17 cellular contexts compared by ENCODE assay signal in the genomic region with DNA sequence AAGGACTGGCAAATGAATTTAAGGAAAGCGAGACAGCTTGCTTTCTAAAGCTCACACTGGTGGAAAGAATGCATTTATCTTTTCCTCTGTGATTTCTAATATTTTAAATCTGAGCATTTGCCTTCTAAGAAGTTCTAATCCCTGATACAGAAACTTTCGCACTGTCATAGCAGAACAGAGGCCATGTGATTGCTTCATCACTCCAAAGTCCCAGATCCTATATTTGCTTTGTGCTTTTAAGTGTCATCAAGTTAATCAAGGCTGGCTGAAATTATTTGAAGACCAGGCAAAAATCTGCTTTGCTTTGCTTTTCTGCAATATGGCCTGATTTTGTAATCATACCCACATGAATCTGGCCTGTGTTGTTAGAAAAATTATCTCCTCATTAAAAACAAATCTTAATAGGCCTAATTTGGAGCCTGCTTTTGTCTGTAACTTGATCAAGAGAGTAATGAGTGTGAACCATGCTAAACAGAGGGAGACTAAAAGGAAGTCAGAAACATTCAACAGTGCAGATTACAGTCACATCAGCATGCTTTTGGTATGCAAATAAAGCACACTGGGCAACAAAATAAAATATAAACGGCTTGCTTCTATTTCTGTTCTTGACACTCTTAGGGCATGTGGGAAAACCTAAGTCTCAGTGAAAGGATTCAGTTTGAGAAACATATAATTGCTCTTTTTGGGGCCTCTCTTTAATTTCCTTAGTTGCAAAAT.
A peak's percentile ranks its signal among the peaks of the same experiment; 100 is the strongest.
DNase-seq lines count a peak whose midpoint lies in the region; ATAC-seq and TF ChIP-seq lines count a peak whose summit lies in the region.
"Had no signal": no experiment of that assay in that cellular context is flagged by ENCODE, and none has a peak within 500 bp of the region (broad histone marks: within the 10 kb centered on the region; RNA-seq: fewer than 3 reads in every experiment).

No MANE protein-coding gene starts in this region.

- H3K4me3 ChIP-seq in left ventricle myocardium inferior (no peak overlapping the region), hepatocyte (no peak overlapping the region), mesendoderm (ENCODE audit: low read length) (no peak overlapping the region), smooth muscle cell (no peak overlapping the region)
- no peak overlapping the region for H3K4me3 ChIP-seq in CD8-positive, alpha-beta T cell (ENCODE audit: low read depth, low read length)

- no peak overlapping the region for H2BK120ac ChIP-seq in mesendoderm (ENCODE audit: low read depth, low read length)

- no peaks in the 10 kb centered on the region for H4K20me1 ChIP-seq in hepatocyte (ENCODE audit: insufficient read depth, poor library complexity, severe bottlenecking)
- no peaks in the 10 kb centered on the region for H4K20me1 ChIP-seq in smooth muscle cell (ENCODE audit: low read depth)

- H4K8ac ChIP-seq in mesendoderm (ENCODE audit: low read depth, low read length): no peak overlapping the region

- H2AFZ ChIP-seq in hepatocyte: no peak overlapping the region
- H2AFZ ChIP-seq in smooth muscle cell (ENCODE audit: low read depth): peak overlapping the region; percentile 44

- WGBS in hepatocyte (ENCODE audit: low lambda C conversion rate, missing lambda C conversion rate): 67% methylated on average over 3 of the region's 3 CpGs
- WGBS in mesendoderm (ENCODE audit: extremely low coverage, insufficient coverage, low lambda C conversion rate): no CpG with 5 or more reads among the region's 3 CpGs
- WGBS in smooth muscle cell (ENCODE audit: low lambda C conversion rate): 20% methylated on average over 3 of the region's 3 CpGs

- no peak overlapping the region for H2AK5ac ChIP-seq in mesendoderm (ENCODE audit: low read length)

- H2BK5ac ChIP-seq in mesendoderm (ENCODE audit: low read length): no peak overlapping the region

- CTCF ChIA-PET in CD8-positive, alpha-beta T cell (lab: Charles Lee): no interaction called here

- no peak overlapping the region for H3K4me3 Mint-ChIP-seq in CD8-positive, alpha-beta T cell
- H3K4me3 Mint-ChIP-seq: H9 had no signal

- POLR2A ChIA-PET in CD8-positive, alpha-beta T cell (lab: Charles Lee): no interaction called here

- H3K9me3 ChIP-seq in left ventricle myocardium inferior (replicated peaks) (peaks cover 12% of the 10 kb centered on the region), hepatocyte (ENCODE audit: low read depth) (no peaks in the 10 kb centered on the region), smooth muscle cell (replicated peaks; ENCODE audit: low read depth) (peaks cover 16% of the 10 kb centered on the region)
- H3K9me3 ChIP-seq in CD8-positive, alpha-beta T cell (ENCODE audit: low read length): no peaks in the 10 kb centered on the region

- H3K4me1 Mint-ChIP-seq in CD8-positive, alpha-beta T cell (ENCODE audit: low read depth): no peaks in the 10 kb centered on the region

- H3K4me2 ChIP-seq in hepatocyte (no peak overlapping the region), mesendoderm (ENCODE audit: low read length) (no peak overlapping the region), smooth muscle cell (peak overlapping the region; percentile 68)
- H3K4me2 ChIP-seq: KMS-11 had no signal

- H3K36me3 ChIP-seq in left ventricle myocardium inferior: no peaks in the 10 kb centered on the region
- no peaks in the 10 kb centered on the region for H3K36me3 ChIP-seq in hepatocyte (replicated peaks; ENCODE audit: insufficient read depth, low read depth)
- H3K36me3 ChIP-seq in mesendoderm (ENCODE audit: control insufficient read depth, insufficient read depth, low read length): no peaks in the 10 kb centered on the region
- peaks cover 12% of the 10 kb centered on the region for H3K36me3 ChIP-seq in smooth muscle cell (ENCODE audit: low read depth)
- no peaks in the 10 kb centered on the region for H3K36me3 ChIP-seq in CD8-positive, alpha-beta T cell (ENCODE audit: insufficient read depth, low read length)

- no peak overlapping the region for H3K27ac Mint-ChIP-seq in CD8-positive, alpha-beta T cell
- H3K27ac Mint-ChIP-seq: H9 had no signal

- no peaks in the 10 kb centered on the region for H3K79me2 ChIP-seq in hepatocyte
- H3K79me2 ChIP-seq in mesendoderm (ENCODE audit: control insufficient read depth, insufficient read depth, low read length): no peaks in the 10 kb centered on the region
- no peaks in the 10 kb centered on the region for H3K79me2 ChIP-seq in smooth muscle cell (ENCODE audit: low read depth)

- TF ChIP-seq CTCF in left ventricle myocardium inferior (IDR thresholded peaks at IDR 0.05; ENCODE audit: borderline replicate concordance) (no peak), hepatocyte (IDR thresholded peaks at IDR 0.05; ENCODE audit: poor library complexity) (no peak), smooth muscle cell (IDR thresholded peaks at IDR 0.05; ENCODE audit: borderline replicate concordance, insufficient read depth, poor library complexity, severe bottlenecking) (no peak)
- TF ChIP-seq CTCF in CD8-positive, alpha-beta T cell (IDR thresholded peaks at IDR 0.05): no peak

- peaks cover 3% of the 10 kb centered on the region for H3F3A ChIP-seq in smooth muscle cell (ENCODE audit: low read depth)

- peak overlapping the region; percentile 40 for H3K27ac ChIP-seq in left ventricle myocardium inferior (replicated peaks)
- peak overlapping the region; percentile 57 for H3K27ac ChIP-seq in hepatocyte
- no peak overlapping the region for H3K27ac ChIP-seq in mesendoderm (ENCODE audit: low read depth, low read length)
- H3K27ac ChIP-seq in smooth muscle cell (ENCODE audit: low read depth): peak overlapping the region; percentile 82
- H3K27ac ChIP-seq in CD8-positive, alpha-beta T cell (ENCODE audit: low read depth, low read length): no peak overlapping the region
- H3K27ac ChIP-seq: KMS-11 had no signal

- H3K18ac ChIP-seq in mesendoderm (ENCODE audit: low read length): peak overlapping the region; percentile 51

- no peaks in the 10 kb centered on the region for H3K27me3 Mint-ChIP-seq in CD8-positive, alpha-beta T cell (ENCODE audit: low read depth)

- H3K4me1 ChIP-seq in left ventricle myocardium inferior: peaks cover 16% of the 10 kb centered on the region
- peaks cover 8% of the 10 kb centered on the region for H3K4me1 ChIP-seq in hepatocyte (ENCODE audit: insufficient read depth)
- peaks cover 3% of the 10 kb centered on the region for H3K4me1 ChIP-seq in mesendoderm (ENCODE audit: control insufficient read depth, low read depth, low read length)
- peaks cover 18% of the 10 kb centered on the region for H3K4me1 ChIP-seq in smooth muscle cell (ENCODE audit: low read depth)
- no peaks in the 10 kb centered on the region for H3K4me1 ChIP-seq in CD8-positive, alpha-beta T cell (ENCODE audit: insufficient read depth, low read length)

- DNase-seq in left ventricle myocardium inferior: no peak
- DNase-seq in left cardiac atrium: no peak
- peak; percentile 20 for DNase-seq in hepatocyte (ENCODE audit: low spot score)
- DNase-seq in mesendoderm: peak; percentile 26
- no peak for DNase-seq in smooth muscle cell (lab: John Stamatoyannopoulos, UW; ENCODE audit: unreplicated experiment)
- DNase-seq in CD8-positive, alpha-beta T cell: no peak
- DNase-seq: C1 segment of cervical spinal cord, GF-D8, H9, NCI-H1092 treated with DMSO at 0.1 percent for 48 hours, NCI-H1694, NCI-H2227 treated with DMSO at 0.1 percent for 48 hours, NCI-H524 had no signal

- H3K56ac ChIP-seq in mesendoderm (ENCODE audit: low read length): no peak overlapping the region

- no peak overlapping the region for H4K5ac ChIP-seq in mesendoderm (ENCODE audit: low read length)

- no peaks in the 10 kb centered on the region for H3K79me1 ChIP-seq in mesendoderm (ENCODE audit: low read length)

- H3K9me3 Mint-ChIP-seq in CD8-positive, alpha-beta T cell: peaks cover under 1% of the 10 kb centered on the region

- H3K27me3 ChIP-seq in left ventricle myocardium inferior (ENCODE audit: low read depth) (no peaks in the 10 kb centered on the region), hepatocyte (no peaks in the 10 kb centered on the region), mesendoderm (ENCODE audit: insufficient read depth, low read length, poor library complexity) (no peaks in the 10 kb centered on the region), smooth muscle cell (ENCODE audit: low read depth) (no peaks in the 10 kb centered on the region)
- H3K27me3 ChIP-seq in CD8-positive, alpha-beta T cell (ENCODE audit: insufficient read depth, low read length): no peaks in the 10 kb centered on the region

- H3K9ac ChIP-seq in mesendoderm (ENCODE audit: low read length): no peak overlapping the region
- no peak overlapping the region for H3K9ac ChIP-seq in smooth muscle cell (ENCODE audit: low read depth)
- H3K9ac ChIP-seq: KMS-11 had no signal

- no peak overlapping the region for H2BK15ac ChIP-seq in mesendoderm (replicated peaks; ENCODE audit: low read depth)

- H3K23ac ChIP-seq in mesendoderm (ENCODE audit: low read length): no peak overlapping the region

- intact Hi-C loops in left ventricle myocardium inferior (cut with micrococcal nuclease) (no loop called here), left cardiac atrium (cut with DNase I) (no loop called here)
- intact Hi-C loops in CD8-positive, alpha-beta T cell (cut with DNase I, micrococcal nuclease): no loop called here

- H3K9me2 ChIP-seq in hepatocyte (replicated peaks; ENCODE audit: insufficient read depth): no peaks in the 10 kb centered on the region

- no peak overlapping the region for H3K4ac ChIP-seq in mesendoderm (ENCODE audit: low read depth, low read length)

- no peak for ATAC-seq in left cardiac atrium
- no peak for ATAC-seq in GM18867 (IDR thresholded peaks at IDR 0.05; ENCODE audit: unreplicated experiment)
- no peak for ATAC-seq in GM21528 (IDR thresholded peaks at IDR 0.05; ENCODE audit: low FRiP score, unreplicated experiment)
- ATAC-seq in CD8-positive, alpha-beta T cell: no peak
- ATAC-seq: Panc1 had no signal

- H3K36me3 Mint-ChIP-seq in CD8-positive, alpha-beta T cell: no peaks in the 10 kb centered on the region

Comparison
In these comparisons a context has a peak if more than half of its experiments do, and no peak if none do; other contexts are left out.
1. DNase-seq: peak in hepatocyte (single experiment) and mesendoderm (single experiment); none in left ventricle myocardium inferior (single experiment), left cardiac atrium (single experiment), smooth muscle cell (single experiment) and CD8-positive, alpha-beta T cell (0 of 7).
2. H3K27ac ChIP-seq: peak in left ventricle myocardium inferior (single experiment), hepatocyte (single experiment) and smooth muscle cell (single experiment); none in mesendoderm (single experiment) and CD8-positive, alpha-beta T cell (single experiment).